ENCODE assay signal across 3 cellular contexts in the genomic region with DNA sequence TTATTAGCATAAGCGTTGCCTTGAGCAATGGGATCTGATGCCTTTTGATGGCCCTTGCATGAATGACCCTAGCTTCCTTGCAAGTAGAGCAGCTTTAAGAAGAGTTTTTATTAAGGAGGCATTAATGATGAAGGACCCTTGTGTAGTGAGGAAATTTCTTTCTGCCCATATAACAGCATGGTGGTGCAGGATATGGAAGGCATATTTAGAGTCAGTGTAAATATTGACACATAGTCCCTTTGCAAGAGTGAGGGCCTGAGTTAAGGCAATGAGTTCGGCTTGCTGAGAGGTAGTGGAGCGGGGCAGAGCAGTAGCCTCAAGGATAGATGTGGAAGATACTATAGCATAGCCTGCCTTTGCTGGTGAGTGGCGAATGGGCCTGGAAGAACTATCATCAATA. TPM values are rescaled to one million over a fixed set of nuclear protein-coding genes. Genes with fewer than 3 reads are reported as not detected.
A peak's percentile ranks its signal among the peaks of the same experiment; 100 is the strongest.
DNase-seq lines count a peak whose midpoint lies in the region; ATAC-seq, FAIRE-seq and TF ChIP-seq lines count a peak whose summit lies in the region.
"Not testable (repeated sequence)": the region's sequence is repeated elsewhere in the genome, so short reads cannot be mapped to it uniquely, and the experiment has no call there.

No MANE protein-coding gene starts in this region.

- not testable (repeated sequence) for TF ChIP-seq CTCF in HEK293 (tag by site-specific recombination; IDR thresholded peaks at IDR 0.05); K562 (IDR thresholded peaks at IDR 0.05 in 2 of 3, conservative IDR thresholded peaks at IDR 0.05 in 1 of 3; ENCODE audit: insufficient read depth in 2 of 3, low read depth in 1 of 3, low read length in 3 of 3); esophagus muscularis mucosa (IDR thresholded peaks at IDR 0.05)

- TF ChIP-seq RAD21 in K562 (CRISPR knock-in tag; conservative IDR thresholded peaks at IDR 0.05 in 1 of 2, IDR thresholded peaks at IDR 0.05 in 1 of 2) = not testable (repeated sequence)

- H4K20me1 ChIP-seq in K562 (replicated peaks; ENCODE audit: control insufficient read depth, insufficient read depth, low read length) = not testable (repeated sequence)

- H3K79me2 ChIP-seq in K562 (ENCODE audit: control insufficient read depth, insufficient read depth, low read length) = not testable (repeated sequence)

- intact Hi-C loops in K562 (cut with micrococcal nuclease); esophagus muscularis mucosa (cut with DNase I): not testable (repeated sequence)

- not testable (repeated sequence) for ATAC-seq in K562

- not testable (repeated sequence) for H3K9ac ChIP-seq in K562 (ENCODE audit: insufficient read depth in 1 of 2, low read depth in 2 of 2, low read length in 2 of 2)

- not testable (repeated sequence) for DNase-seq in K562 (ENCODE audit: extremely low read depth in 1 of 4, low spot score in 3 of 4)
- DNase-seq in esophagus muscularis mucosa (ENCODE audit: extremely low spot score) = peak; percentile 21

- H3K9me1 ChIP-seq in K562 (ENCODE audit: control insufficient read depth, insufficient read depth, low read length) = not testable (repeated sequence)

- not testable (repeated sequence) for H3K9me3 ChIP-seq in HEK293 (ENCODE audit: control insufficient read depth, insufficient read depth, low read depth, low read length); K562 (replicated peaks; ENCODE audit: control insufficient read depth, insufficient read depth, low read depth, low read length); esophagus muscularis mucosa

- not testable (repeated sequence) for TF ChIP-seq POLR2A in K562 (conservative IDR thresholded peaks at IDR 0.05); esophagus muscularis mucosa (IDR thresholded peaks at IDR 0.05; ENCODE audit: low read depth)

- CTCF ChIA-PET in HEK293 (lab: Yijun Ruan, JAX); K562 (lab: Yijun Ruan, JAX; ENCODE audit: low intra/inter-chr PET ratio): not testable (repeated sequence)

- not testable (repeated sequence) for FAIRE-seq in K562 (lab: Jason Lieb, UNC)

- not testable (repeated sequence) for H3K4me3 ChIP-seq in HEK293 (ENCODE audit: low read depth, low read length); K562; esophagus muscularis mucosa

- BruUV-seq in K562 (replicated peaks; lab: Mats Ljungman, UMichigan) = not testable (repeated sequence)

- not testable (repeated sequence) for H3K36me3 ChIP-seq in HEK293 (ENCODE audit: control insufficient read depth in 2 of 2, insufficient read depth in 1 of 2, low read length in 2 of 2); K562 (ENCODE audit: control insufficient read depth, insufficient read depth, low read length); esophagus muscularis mucosa

- not testable (repeated sequence) for H3K4me1 ChIP-seq in HEK293 (ENCODE audit: control insufficient read depth, insufficient read depth, low read length); K562 (replicated peaks in 1 of 2; ENCODE audit: control insufficient read depth in 2 of 2, insufficient read depth in 2 of 2, low read length in 2 of 2); esophagus muscularis mucosa

- H3K27ac ChIP-seq in HEK293 (ENCODE audit: extremely low read depth, low read depth, low read length); K562 (ENCODE audit: extremely low read depth, low read depth, low read length); esophagus muscularis mucosa (replicated peaks in 1 of 4): not testable (repeated sequence)

- in situ Hi-C loops in K562 (cut with MboI) = not testable (repeated sequence)

- POLR2A ChIA-PET in HEK293 (lab: Yijun Ruan, JAX); K562 (lab: Yijun Ruan, JAX): not testable (repeated sequence)

- 13% methylated on average over 4 of the region's 4 CpGs for WGBS in K562 (ENCODE audit: insufficient coverage, low coverage, missing lambda C conversion rate)
- WGBS in esophagus muscularis mucosa = 85% methylated on average over 4 of the region's 4 CpGs

- not testable (repeated sequence) for H3K4me2 ChIP-seq in K562 (ENCODE audit: insufficient read depth, low read length)

- not testable (repeated sequence) for TF ChIP-seq EP300 in K562 (IDR thresholded peaks at IDR 0.05; ENCODE audit: low read length); esophagus muscularis mucosa (IDR thresholded peaks at IDR 0.05)

- H2AFZ ChIP-seq in K562 (ENCODE audit: low read depth, low read length) = not testable (repeated sequence)

- H3K27me3 ChIP-seq in K562 (ENCODE audit: control insufficient read depth in 2 of 2, insufficient read depth in 2 of 2, low read length in 2 of 2); esophagus muscularis mucosa: not testable (repeated sequence)

TF ChIP-seq in HEK293, 187 proteins besides CTCF, POLR2A, EP300 and RAD21:
- peak; percentile 72 for TF ChIP-seq ZNF600 (tag by site-specific recombination; IDR thresholded peaks at IDR 0.05)

TF ChIP-seq in K562, 482 proteins besides CTCF, POLR2A, EP300 and RAD21:
- TF ChIP-seq FOXA3 (CRISPR knock-in tag; conservative IDR thresholded peaks at IDR 0.05 in 1 of 2, IDR thresholded peaks at IDR 0.05 in 1 of 2) (peak in 1 of 2 experiments; percentile 70; a peak in 2 of 4 replicates), TRIM28 (IDR thresholded peaks at IDR 0.05) (peak; percentile 66; the same call in 1 of the 2 replicates), CBX3 (IDR thresholded peaks at IDR 0.05; ENCODE audit: borderline replicate concordance in 1 of 2, low read length in 2 of 2) (0 out of 3 replicates have a peak, but pooled peaks of 1 of the 2 experiments have one; percentile 28)

RNA-seq across cellular contexts. Expression of gene RNF7, which starts 45.1 kb away (rescaled TPM):
- total RNA-seq in K562 (2011; cell fraction: chromatin; rRNA removed; ENCODE audit: low replicate concordance) = 14.2 and 22.7 TPM in 2 replicates
- 17.0 TPM in 2 replicates for total RNA-seq in K562 (2011; cell fraction: nucleolus; rRNA removed)
- total RNA-seq in K562 (2011; cell fraction: nucleoplasm; rRNA removed) = 28.5 and 47.3 TPM in 2 replicates
- 34.7 and 38.8 TPM in 2 replicates for total RNA-seq in K562 (2014; rRNA removed)
- total RNA-seq in K562 (2014; rRNA removed; fragmentation: Illumina TruSeq; extraction: Trizol) = 80.0 and 80.5 TPM in 2 replicates
- total RNA-seq in K562 (2015; rRNA removed; fragmentation: Illumina TruSeq; extraction: Trizol) = 69.1 and 77.9 TPM in 2 replicates
- total RNA-seq in K562 (2021) = 94.5 and 96.7 TPM in 2 replicates
- polyA plus RNA-seq in K562 (2011; rRNA removed) = 74.7 and 111 TPM in 2 replicates
- polyA plus RNA-seq in K562 (2011; cell fraction: cytosol; rRNA removed) = 51.2 and 88.5 TPM in 2 replicates
- 23.4 and 45.3 TPM in 2 replicates for polyA plus RNA-seq in K562 (2011; cell fraction: nucleus; rRNA removed)
- 77.6 and 88.6 TPM in 2 replicates for polyA plus RNA-seq in K562 (2012)
- 65.0 and 68.9 TPM in 2 replicates for polyA plus RNA-seq in K562 (2014; fragmentation: Illumina TruSeq; extraction: Trizol)
- 100 to 1,000 TPM; 112 to 133 TPM for polyA plus RNA-seq in K562 (2014; fragmentation: Nextera tagmentation; extraction: Ambion mirVana)
- polyA plus RNA-seq in K562 (2014; rRNA removed) = 74.5 and 81.9 TPM in 2 replicates
- polyA minus RNA-seq in K562 (2011; rRNA and poly(A)+ RNA removed) = 23.4 and 27.3 TPM in 2 replicates
- 15.2 and 27.5 TPM in 2 replicates for polyA minus RNA-seq in K562 (2011; cell fraction: cytosol; rRNA and poly(A)+ RNA removed)
- polyA minus RNA-seq in K562 (2011; cell fraction: nucleus; rRNA and poly(A)+ RNA removed) = 10.0 and 19.7 TPM in 2 replicates
- total RNA-seq in esophagus muscularis mucosa = 100 to 1,000 TPM in 1 of 4 donors, 10 to 100 TPM in 3; 47.2 to 107 (median 80.2) TPM
